Comparison of ENCODE assay signal across 1 cellular context in the genomic region with DNA sequence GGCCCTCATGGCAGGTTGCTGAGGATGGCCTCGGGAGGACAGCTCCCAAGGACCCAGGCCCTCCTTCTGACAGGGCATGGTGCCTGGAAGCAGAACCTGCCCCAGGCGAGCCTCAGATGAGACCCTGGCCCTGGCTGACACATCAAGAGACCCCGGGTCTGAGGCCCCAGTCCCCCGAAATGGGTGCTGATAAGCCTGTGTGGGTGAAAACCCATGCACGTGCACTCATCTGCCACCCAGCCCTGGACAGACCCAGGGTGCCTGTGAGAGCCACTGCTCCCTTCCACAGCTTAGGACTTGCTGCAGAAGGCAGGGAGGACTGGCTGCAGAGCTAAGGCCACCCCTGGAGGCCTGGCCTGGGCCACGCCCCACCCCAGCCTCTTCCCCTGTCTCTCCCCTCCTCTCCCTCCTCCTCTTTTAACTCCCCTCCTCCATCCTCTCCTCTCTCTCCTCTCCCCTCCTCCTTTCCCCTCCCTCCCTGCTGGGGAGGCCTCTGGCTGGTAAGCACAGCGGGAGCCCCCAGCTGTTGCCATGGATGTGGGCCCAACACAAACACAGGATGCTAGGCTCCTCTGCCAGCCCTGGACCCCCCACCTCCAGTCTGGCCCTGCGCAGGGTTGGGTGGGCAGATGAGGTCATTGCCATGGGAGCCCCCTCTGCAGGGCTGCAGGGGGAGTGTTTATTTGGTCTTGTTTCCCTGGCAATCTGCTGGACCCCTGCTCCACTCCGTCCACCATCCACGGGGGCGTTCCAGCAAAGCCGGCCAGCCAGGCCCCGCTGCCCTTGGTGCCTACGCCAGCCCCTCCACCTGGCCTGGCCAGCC.
TF ChIP-seq lines count a peak whose summit lies in the region.

No MANE protein-coding gene starts in this region.

TF ChIP-seq in GM23338, 12 proteins besides CTCF, POLR2A, EP300 and RAD21 (continued from another document):
- TF ChIP-seq ZNF462 (CRISPR knock-in tag; IDR thresholded peaks at IDR 0.05) (no peak), EZH2phosphoT487 (IDR thresholded peaks at IDR 0.05; ENCODE audit: unreplicated experiment) (no peak), CREB1 (CRISPR knock-in tag; IDR thresholded peaks at IDR 0.05; ENCODE audit: low read depth) (no peak), STAT1 (IDR thresholded peaks at IDR 0.05; ENCODE audit: unreplicated experiment) (no peak), JUNB (IDR thresholded peaks at IDR 0.05; ENCODE audit: unreplicated experiment) (no peak), ETS1 (IDR thresholded peaks at IDR 0.05) (no peak), EZH2 (IDR thresholded peaks at IDR 0.05; ENCODE audit: low read depth, unreplicated experiment) (no peak)
